ENCODE assay signal across 24 cellular contexts in the genomic region with DNA sequence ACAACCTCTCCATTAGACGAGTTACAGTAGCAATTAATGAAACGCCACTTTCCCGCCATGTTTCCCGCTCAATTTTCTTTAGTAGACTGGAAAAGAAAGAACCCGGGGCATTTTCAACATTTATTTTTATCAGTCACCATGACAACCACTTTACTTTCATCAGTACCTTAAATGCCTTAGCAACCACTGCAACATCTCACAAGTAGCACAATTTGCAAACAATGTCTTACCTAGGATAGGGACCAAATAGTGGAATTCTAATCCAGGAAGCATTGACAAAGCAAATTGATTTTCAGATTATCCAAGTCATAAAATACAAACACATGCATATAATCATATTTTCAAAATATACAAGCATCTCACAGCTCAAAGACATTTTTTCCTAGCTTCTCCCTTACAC.
"Had no signal": no experiment of that assay in that cellular context is flagged by ENCODE, and none has a peak within 500 bp of the region (broad histone marks: within the 10 kb centered on the region; RNA-seq: fewer than 3 reads in every experiment).

No MANE protein-coding gene starts in this region.

- ATAC-seq: activated CD8-positive, alpha-beta T cell treated with anti-CD3 and anti-CD28 coated beads, Interleukin-2, amount 10 ng/mL, durations not matched to agents 7 days and 5 days; body of pancreas; Panc1 had no signal

- H3K9me3 ChIP-seq: body of pancreas, breast epithelium, SJCRH30 had no signal

- H3K4me1 Mint-ChIP-seq: activated CD4-positive, alpha-beta T cell treated with anti-CD3 and anti-CD28 coated beads, Interleukin-2, amount 10 ng/mL, durations not matched to agents 24 days and 14 days; activated naive CD4-positive, alpha-beta T cell treated with anti-CD3 and anti-CD28 coated beads, Interleukin-2, amount 50 U/mL, for 24 hours; activated naive CD8-positive, alpha-beta T cell treated with anti-CD3 and anti-CD28 coated beads, Interleukin-2, amount 10 ng/mL, durations not matched to agents 7 days and 5 days had no signal

- H3K4me1 ChIP-seq: breast epithelium, SJCRH30 had no signal

- DNase-seq: activated CD4-positive, alpha-beta T cell treated with anti-CD3 and anti-CD28 coated beads, Interleukin-2, amount 10 ng/mL, durations not matched to agents 24 days and 14 days; activated CD4-positive, alpha-beta T cell treated with anti-CD3 and anti-CD28 coated beads, Interleukin-2, amount 50 U/mL, for 4 hours; activated CD8-positive, alpha-beta T cell treated with anti-CD3 and anti-CD28 coated beads, Interleukin-2, amount 10 ng/mL, durations not matched to agents 7 days and 5 days; activated gamma-delta T cell; activated naive CD4-positive, alpha-beta T cell treated with Interleukin-2 at 50 U/mL for 16 hours; activated naive CD8-positive, alpha-beta T cell treated with anti-CD3 and anti-CD28 coated beads, Interleukin-2, amount 10 ng/mL, durations not matched to agents 7 days and 5 days; activated T-cell treated with anti-CD3 and anti-CD28 coated beads, Interleukin-2, amount 50 U/mL, for 24 hours; amygdala; body of pancreas; NCI-H1417 treated with DMSO at 0.1 percent for 48 hours; NCI-H187 treated with DMSO at 0.1 percent for 48 hours; NCI-H2171; NCI-H226; NCI-H446 treated with DMSO at 0.1 percent for 48 hours; NCI-H524; SHP77; SJCRH30; T1000 had no signal

- H3K4me2 ChIP-seq: KMS-11 had no signal

- H3K27me3 ChIP-seq: body of pancreas, breast epithelium, SJCRH30 had no signal

- H3K9me3 Mint-ChIP-seq: activated CD4-positive, alpha-beta T cell treated with anti-CD3 and anti-CD28 coated beads, Interleukin-2, amount 10 ng/mL, durations not matched to agents 24 days and 14 days; activated naive CD8-positive, alpha-beta T cell treated with anti-CD3 and anti-CD28 coated beads, Interleukin-2, amount 10 ng/mL, durations not matched to agents 7 days and 5 days; activated T-cell treated with anti-CD3 and anti-CD28 coated beads, Interleukin-2, amount 50 U/mL, for 24 hours; activated T-helper 2 cell treated with anti-CD3 and anti-CD28 coated beads, Interferon-gamma antibody, Interleukin-2, Interleukin-4, amounts not matched to agents 10 μg/mL and 5 μg/mL and 100 μg/mL, durations not matched to agents 14 hours and 24 hours and 36 hours had no signal

- H3K36me3 ChIP-seq: breast epithelium, SJCRH30 had no signal

- H3K4me3 ChIP-seq: body of pancreas, breast epithelium, SJCRH30, SK-N-MC had no signal

- H3K36me3 Mint-ChIP-seq: activated naive CD4-positive, alpha-beta T cell treated with anti-CD3 and anti-CD28 coated beads, Interleukin-2, amount 50 U/mL, for 24 hours; activated naive CD8-positive, alpha-beta T cell treated with anti-CD3 and anti-CD28 coated beads, Interleukin-2, amount 10 ng/mL, durations not matched to agents 7 days and 5 days had no signal

- H3K27ac ChIP-seq: body of pancreas, breast epithelium, KMS-11, SJCRH30, SK-N-MC had no signal

- H3K4me3 Mint-ChIP-seq: activated CD4-positive, alpha-beta T cell treated with anti-CD3 and anti-CD28 coated beads, Interleukin-2, amount 10 ng/mL, durations not matched to agents 24 days and 14 days; activated CD8-positive, alpha-beta T cell treated with anti-CD3 and anti-CD28 coated beads, Interleukin-2, amount 10 ng/mL, durations not matched to agents 7 days and 5 days; activated naive CD4-positive, alpha-beta T cell treated with anti-CD3 and anti-CD28 coated beads, Interleukin-2, amount 50 U/mL, for 24 hours; activated naive CD8-positive, alpha-beta T cell treated with anti-CD3 and anti-CD28 coated beads, Interleukin-2, amount 10 ng/mL, durations not matched to agents 7 days and 5 days; activated T-cell treated with anti-CD3 and anti-CD28 coated beads, Interleukin-2, amount 50 U/mL, for 24 hours had no signal

- H3K27me3 Mint-ChIP-seq: activated CD4-positive, alpha-beta T cell treated with anti-CD3 and anti-CD28 coated beads, Interleukin-2, amount 10 ng/mL, durations not matched to agents 24 days and 14 days; activated T-cell treated with anti-CD3 and anti-CD28 coated beads, Interleukin-2, amount 50 U/mL, for 24 hours had no signal

- H3K9ac ChIP-seq: KMS-11 had no signal

- H3K27ac Mint-ChIP-seq: activated CD4-positive, alpha-beta T cell treated with anti-CD3 and anti-CD28 coated beads, Interleukin-2, amount 10 ng/mL, durations not matched to agents 24 days and 14 days; activated CD8-positive, alpha-beta T cell treated with anti-CD3 and anti-CD28 coated beads, Interleukin-2, amount 10 ng/mL, durations not matched to agents 7 days and 5 days; activated naive CD4-positive, alpha-beta T cell treated with anti-CD3 and anti-CD28 coated beads, Interleukin-2, amount 50 U/mL, for 24 hours; activated naive CD8-positive, alpha-beta T cell treated with anti-CD3 and anti-CD28 coated beads, Interleukin-2, amount 10 ng/mL, durations not matched to agents 7 days and 5 days; activated T-cell treated with anti-CD3 and anti-CD28 coated beads, Interleukin-2, amount 50 U/mL, for 24 hours; activated T-helper 2 cell treated with anti-CD3 and anti-CD28 coated beads, Interferon-gamma antibody, Interleukin-2, Interleukin-4, amounts not matched to agents 10 μg/mL and 5 μg/mL and 100 μg/mL, durations not matched to agents 14 hours and 24 hours and 36 hours had no signal
